8 cellular contexts compared by ENCODE assay signal in the genomic region with DNA sequence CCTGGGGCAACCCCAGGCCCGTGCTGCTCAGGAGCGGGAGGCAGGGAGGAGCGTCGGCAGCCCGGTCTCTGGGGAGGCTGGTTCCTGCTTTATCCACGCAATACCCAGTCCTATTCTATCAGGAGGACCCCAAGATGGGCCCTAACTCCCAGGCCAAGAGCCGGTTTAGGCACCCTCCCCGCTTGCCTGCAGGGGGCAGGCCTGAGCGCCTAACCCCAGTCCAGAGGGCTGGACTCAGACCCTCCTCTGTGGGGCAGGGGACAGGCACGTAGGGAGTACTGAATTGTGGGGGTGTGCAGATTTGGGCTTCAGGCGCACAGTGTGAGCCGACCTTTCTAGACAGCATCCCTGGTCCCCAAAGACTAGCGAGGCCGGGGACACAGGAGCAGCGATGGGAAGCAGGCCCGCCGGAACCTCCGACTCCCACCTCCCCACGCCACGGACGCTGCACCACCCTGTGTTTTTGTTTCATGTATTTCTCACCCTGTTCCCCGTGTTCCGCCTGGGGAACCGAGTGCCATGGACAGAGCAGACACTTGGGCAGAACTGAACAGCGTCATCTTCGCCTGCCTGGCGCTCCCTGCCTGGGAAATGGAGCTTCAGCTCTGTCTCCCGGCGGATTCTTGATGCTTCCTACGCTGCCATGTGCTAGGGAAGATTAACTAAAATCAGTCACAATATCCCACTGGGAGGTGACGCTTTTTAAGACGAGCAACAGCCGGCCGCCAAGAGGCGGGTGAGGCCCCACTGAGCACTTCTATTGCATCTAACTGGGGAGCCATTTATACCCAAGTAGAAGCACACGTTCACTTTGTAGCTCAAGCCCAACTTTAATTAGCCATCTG. TPM values are rescaled to one million over a fixed set of nuclear protein-coding genes. Genes with fewer than 3 reads are reported as not detected.
A peak's percentile ranks its signal among the peaks of the same experiment; 100 is the strongest.
DNase-seq lines count a peak whose midpoint lies in the region; ATAC-seq and TF ChIP-seq lines count a peak whose summit lies in the region.

No MANE protein-coding gene starts in this region.

- DNase-seq in AG09319 (ENCODE audit: extremely low read depth, low read depth) (no peak), GM23338 (ENCODE audit: low spot score) (peak; percentile 83), islet precursor cell (peak; percentile 75), A172 (ENCODE audit: low spot score) (no peak)
- DNase-seq in activated naive CD4-positive, alpha-beta T cell treated with anti-CD3 and anti-CD28 coated beads, Interleukin-2, amount 10 ng/mL, durations not matched to agents 7 days and 5 days = peak; percentile 41

- TF ChIP-seq CTCF in AG09319 (IDR thresholded peaks at IDR 0.05; ENCODE audit: low read depth, low read length) = peak; percentile 75
- TF ChIP-seq CTCF in GM23338 (conservative IDR thresholded peaks at IDR 0.05; ENCODE audit: low read depth in 2 of 2) = peak; percentile 81 to 86

- peaks cover 8% of the 10 kb centered on the region for H3K79me2 ChIP-seq in GM23338 (replicated peaks; ENCODE audit: insufficient read depth)

- H3K9me2 ChIP-seq in GM23338 (ENCODE audit: insufficient read depth) = no peaks in the 10 kb centered on the region

- H3K4me1 Mint-ChIP-seq in GM23338 = peaks cover 9% of the 10 kb centered on the region
- H3K4me1 Mint-ChIP-seq in activated naive CD4-positive, alpha-beta T cell treated with anti-CD3 and anti-CD28 coated beads, Interleukin-2, amount 10 ng/mL, durations not matched to agents 7 days and 5 days = peaks cover 58% of the 10 kb centered on the region

- H3K4me2 ChIP-seq in GM23338 = no peak overlapping the region

- H3K27me3 ChIP-seq in GM23338 (ENCODE audit: insufficient read depth) = no peaks in the 10 kb centered on the region

- no peak overlapping the region for H3K27ac Mint-ChIP-seq in GM23338
- no peak overlapping the region for H3K27ac Mint-ChIP-seq in activated naive CD4-positive, alpha-beta T cell treated with anti-CD3 and anti-CD28 coated beads, Interleukin-2, amount 10 ng/mL, durations not matched to agents 7 days and 5 days

- H3K4me1 ChIP-seq in GM23338 (ENCODE audit: insufficient read depth) = peaks cover 12% of the 10 kb centered on the region; the same call in 1 of the 2 replicates

- no peak overlapping the region for H2AFZ ChIP-seq in GM23338

- no peaks in the 10 kb centered on the region; the same call in 1 of the 2 replicates for H4K20me1 ChIP-seq in GM23338 (replicated peaks; ENCODE audit: insufficient read depth)

- no peak overlapping the region for H3K27ac ChIP-seq in GM23338 (ENCODE audit: low read depth)

- peak; percentile 83 for ATAC-seq in GM23338
- ATAC-seq in GM18909 (IDR thresholded peaks at IDR 0.05; ENCODE audit: poor library complexity, unreplicated experiment) = no peak
- no peak for ATAC-seq in HG03521 (IDR thresholded peaks at IDR 0.05; ENCODE audit: unreplicated experiment)
- ATAC-seq in HG02884 (IDR thresholded peaks at IDR 0.05; ENCODE audit: unreplicated experiment) = no peak

- H3K4me3 Mint-ChIP-seq in GM23338 = no peak overlapping the region
- no peak overlapping the region for H3K4me3 Mint-ChIP-seq in activated naive CD4-positive, alpha-beta T cell treated with anti-CD3 and anti-CD28 coated beads, Interleukin-2, amount 10 ng/mL, durations not matched to agents 7 days and 5 days

- no peak overlapping the region for H3K4me3 ChIP-seq in GM23338

- H3K36me3 Mint-ChIP-seq in GM23338 (ENCODE audit: low read depth) = peaks cover 21% of the 10 kb centered on the region
- H3K36me3 Mint-ChIP-seq in activated naive CD4-positive, alpha-beta T cell treated with anti-CD3 and anti-CD28 coated beads, Interleukin-2, amount 10 ng/mL, durations not matched to agents 7 days and 5 days = peaks cover 28% of the 10 kb centered on the region

- H3K9me3 Mint-ChIP-seq in GM23338 = no peaks in the 10 kb centered on the region
- H3K9me3 Mint-ChIP-seq in activated naive CD4-positive, alpha-beta T cell treated with anti-CD3 and anti-CD28 coated beads, Interleukin-2, amount 10 ng/mL, durations not matched to agents 7 days and 5 days = no peaks in the 10 kb centered on the region

- peaks cover 14% of the 10 kb centered on the region for H3K27me3 Mint-ChIP-seq in GM23338 (ENCODE audit: insufficient read depth, low read depth, poor library complexity)
- H3K27me3 Mint-ChIP-seq in activated naive CD4-positive, alpha-beta T cell treated with anti-CD3 and anti-CD28 coated beads, Interleukin-2, amount 10 ng/mL, durations not matched to agents 7 days and 5 days = no peaks in the 10 kb centered on the region

- H3F3A ChIP-seq in GM23338 (replicated peaks; ENCODE audit: low read depth) = no peaks in the 10 kb centered on the region

- no peaks in the 10 kb centered on the region; the same call in 1 of the 2 replicates for H3K36me3 ChIP-seq in GM23338 (ENCODE audit: insufficient read depth)

- CTCF ChIA-PET in activated naive CD4-positive, alpha-beta T cell treated with anti-CD3 and anti-CD28 coated beads, Interleukin-2, amount 10 ng/mL, durations not matched to agents 7 days and 5 days (lab: Charles Lee) = interaction anchor here (0.7 to 2.9 kb wide), 4 partner anchors 9 to 209 kb away, joined by 3 to 12 read pairs (median 6); no protein-coding TSS in a partner anchor

TF ChIP-seq in GM23338, 12 proteins besides CTCF, POLR2A, EP300 and RAD21 (continues in another document):
- no peak for TF ChIP-seq ZNF114 (CRISPR knock-in tag; IDR thresholded peaks at IDR 0.05)
- TF ChIP-seq ZNF462 (CRISPR knock-in tag; IDR thresholded peaks at IDR 0.05) = no peak
- no peak for TF ChIP-seq NANOG (IDR thresholded peaks at IDR 0.05; ENCODE audit: borderline replicate concordance)
- no peak for TF ChIP-seq JUNB (IDR thresholded peaks at IDR 0.05; ENCODE audit: unreplicated experiment)
- no peak for TF ChIP-seq EZH2 (IDR thresholded peaks at IDR 0.05; ENCODE audit: low read depth, unreplicated experiment)

RNA-seq across cellular contexts. Expression of gene NUDT1, which starts 5.3 kb away (rescaled TPM):
- total RNA-seq in GM23338 (2014; rRNA removed; shearing (Covaris generic)) = 54.5 and 66.8 TPM in 2 replicates
- 151 and 163 TPM in 2 replicates for polyA plus RNA-seq in GM23338 (2016; fragmentation: Nextera tagmentation; extraction: Ambion mirVana)
- 94.5 and 112 TPM in 2 replicates for total RNA-seq in A172 (2014; rRNA removed; shearing (Covaris generic))

RNA-seq across cellular contexts. Expression of gene MRM2, which starts 5.4 kb away (rescaled TPM):
- total RNA-seq in GM23338 (2014; rRNA removed; shearing (Covaris generic)) = 25.3 and 30.0 TPM in 2 replicates
- polyA plus RNA-seq in GM23338 (2016; fragmentation: Nextera tagmentation; extraction: Ambion mirVana) = 37.8 and 41.1 TPM in 2 replicates
- total RNA-seq in A172 (2014; rRNA removed; shearing (Covaris generic)) = 62.2 TPM in 2 replicates

RNA-seq across cellular contexts. Expression of gene MAD1L1, which starts 14.6 kb away (rescaled TPM):
- 59.3 and 87.1 TPM in 2 replicates for total RNA-seq in GM23338 (2014; rRNA removed; shearing (Covaris generic))
- 40.3 and 42.9 TPM in 2 replicates for polyA plus RNA-seq in GM23338 (2016; fragmentation: Nextera tagmentation; extraction: Ambion mirVana)
- 70.3 and 127 TPM in 2 replicates for total RNA-seq in A172 (2014; rRNA removed; shearing (Covaris generic))

Comparison
In these comparisons a context has a peak if more than half of its experiments do, and no peak if none do; other contexts are left out.
1. DNase-seq: peak in GM23338 (single experiment), activated naive CD4-positive, alpha-beta T cell treated with anti-CD3 and anti-CD28 coated beads, Interleukin-2, amount 10 ng/mL, durations not matched to agents 7 days and 5 days (single experiment) and islet precursor cell (single experiment); none in AG09319 (single experiment) and A172 (single experiment).